8 cellular contexts compared by ENCODE assay signal in the genomic region with DNA sequence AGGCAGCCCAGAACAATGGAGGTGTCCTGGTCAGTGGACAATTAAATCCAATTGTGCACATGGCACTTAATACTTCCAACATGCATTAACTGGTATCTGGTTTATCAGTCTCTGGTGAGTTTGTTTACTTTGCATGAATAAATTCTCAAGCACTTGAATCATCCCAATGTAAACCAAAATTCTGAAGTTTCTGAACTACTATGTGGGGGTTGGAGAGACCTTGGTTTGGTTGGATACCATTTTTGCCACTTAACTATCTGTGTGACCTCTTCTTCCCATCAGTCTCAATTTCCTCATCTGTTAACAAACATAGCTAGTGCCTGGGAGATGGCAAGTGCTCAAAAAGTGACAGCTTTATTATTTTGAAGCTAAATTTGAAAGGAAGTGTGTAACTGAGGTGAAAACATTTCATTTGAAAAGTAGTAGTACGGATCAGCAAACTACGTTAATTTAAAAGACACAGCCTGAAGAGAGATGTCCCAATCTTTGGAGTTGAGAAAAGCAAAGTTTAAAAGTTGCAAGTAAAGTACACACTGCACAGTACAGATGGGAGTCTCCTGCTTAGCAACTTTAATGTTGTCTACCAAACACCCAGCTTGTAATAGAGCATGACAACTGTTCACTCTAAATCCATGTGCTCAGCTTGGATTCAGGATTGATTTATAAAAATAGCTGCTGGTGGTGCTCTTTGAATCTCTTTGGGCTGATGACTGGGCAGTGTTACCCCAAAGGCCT.
DNase-seq lines count a peak whose midpoint lies in the region; ATAC-seq, FAIRE-seq and TF ChIP-seq lines count a peak whose summit lies in the region.

No MANE protein-coding gene starts in this region.

- H4K20me1 ChIP-seq in astrocyte (ENCODE audit: insufficient read depth, low read length): peaks cover 61% of the 10 kb centered on the region

- ATAC-seq in A549 (peak; percentile 3 to 15; a peak in 5 of 6 replicates), left lung (peak; percentile 2), GM18868 (IDR thresholded peaks at IDR 0.05; ENCODE audit: unreplicated experiment) (no peak), GM19463 (IDR thresholded peaks at IDR 0.05; ENCODE audit: unreplicated experiment) (no peak)

- H3K9me3 Mint-ChIP-seq in astrocyte (ENCODE audit: unreplicated experiment): no peaks in the 10 kb centered on the region

- H3K27me3 Mint-ChIP-seq in astrocyte (ENCODE audit: low read depth, unreplicated experiment): no peaks in the 10 kb centered on the region

- peak overlapping the region; percentile 100 for H3K27ac Mint-ChIP-seq in astrocyte (ENCODE audit: unreplicated experiment)

- TF ChIP-seq CTCF in A549 (IDR thresholded peaks at IDR 0.05): no peak
- TF ChIP-seq CTCF in HL-60 (IDR thresholded peaks at IDR 0.05; ENCODE audit: insufficient read depth, low read length): no peak
- TF ChIP-seq CTCF in astrocyte (IDR thresholded peaks at IDR 0.05; ENCODE audit: insufficient read depth, low read depth, low read length): no peak
- no peak for TF ChIP-seq CTCF in left lung (IDR thresholded peaks at IDR 0.05)
- TF ChIP-seq CTCF in transverse colon (IDR thresholded peaks at IDR 0.05): no peak

- H3K4me1 ChIP-seq in A549: peaks cover 52% of the 10 kb centered on the region
- H3K4me1 ChIP-seq in astrocyte (ENCODE audit: insufficient read depth, low read length): peaks cover 16% of the 10 kb centered on the region
- peaks cover 15 to 46% of the 10 kb centered on the region in 2 donors for H3K4me1 ChIP-seq in left lung
- H3K4me1 ChIP-seq in transverse colon: peaks cover 10 to 41% (median 18%) of the 10 kb centered on the region in 4 donors

- H3K27ac ChIP-seq in A549: peak overlapping the region; percentile 98 to 100
- peak overlapping the region; percentile 4; the same call in 1 of the 2 replicates for H3K27ac ChIP-seq in HL-60 (replicated peaks)
- peak overlapping the region; percentile 97 for H3K27ac ChIP-seq in astrocyte (ENCODE audit: low read depth, low read length)
- peak overlapping the region; percentile 70 to 79 for H3K27ac ChIP-seq in left lung
- peak overlapping the region; percentile 94 to 98 (median 97) for H3K27ac ChIP-seq in transverse colon

- no peak for FAIRE-seq in A549 (lab: Jason Lieb, UNC)
- FAIRE-seq in astrocyte (lab: Jason Lieb, UNC): no peak

- H3K36me3 Mint-ChIP-seq in astrocyte (ENCODE audit: low read depth, unreplicated experiment): peaks cover 3% of the 10 kb centered on the region

- H3K9ac ChIP-seq in astrocyte (ENCODE audit: low read length): peak overlapping the region; percentile 100

- POLR2A ChIA-PET in A549 (lab: Yijun Ruan, JAX): interaction anchor here (1.6 kb wide), 1 partner anchor 37 kb away, joined by 4 read pairs; no protein-coding TSS in a partner anchor

- H3K4me1 Mint-ChIP-seq in astrocyte (ENCODE audit: low read depth, unreplicated experiment): peaks cover 21% of the 10 kb centered on the region

- peak in 1 of 2 experiments; percentile 2; a peak in 1 of 5 replicates for TF ChIP-seq RAD21 in A549 (conservative IDR thresholded peaks at IDR 0.05 in 1 of 2, IDR thresholded peaks at IDR 0.05 in 1 of 2)

- H3K4me3 ChIP-seq in A549 (peak overlapping the region; percentile 99), HL-60 (replicated peaks; ENCODE audit: insufficient read depth, low read length) (peak overlapping the region; percentile 92), astrocyte (ENCODE audit: insufficient read depth, low read depth, low read length) (peak overlapping the region; percentile 100), left lung (peak overlapping the region in 1 of 2 donors; percentile 74), transverse colon (peak overlapping the region in 3 of 4 donors; percentile 75 to 91 (median 75))

- TF ChIP-seq POLR2A in A549 (IDR thresholded peaks at IDR 0.05; ENCODE audit: low read length) (no peak), transverse colon (IDR thresholded peaks at IDR 0.05) (no peak)

- peaks cover 68% of the 10 kb centered on the region for H3K79me2 ChIP-seq in astrocyte (ENCODE audit: insufficient read depth, low read length)

- no peaks in the 10 kb centered on the region for H3K27me3 ChIP-seq in HL-60 (ENCODE audit: insufficient read depth, poor library complexity, severe bottlenecking)
- H3K27me3 ChIP-seq in astrocyte (ENCODE audit: insufficient read depth, low read length): no peaks in the 10 kb centered on the region
- H3K27me3 ChIP-seq in left lung: no peaks in the 10 kb centered on the region
- H3K27me3 ChIP-seq in transverse colon: no peaks in the 10 kb centered on the region

- TF ChIP-seq EP300 in A549 (IDR thresholded peaks at IDR 0.05): no peak
- TF ChIP-seq EP300 in transverse colon (IDR thresholded peaks at IDR 0.05; ENCODE audit: low read depth): no peak

- H3K9me3 ChIP-seq in A549: no peaks in the 10 kb centered on the region
- H3K9me3 ChIP-seq in astrocyte (ENCODE audit: insufficient read depth, low read depth, low read length): no peaks in the 10 kb centered on the region
- H3K9me3 ChIP-seq in left lung: no peaks in the 10 kb centered on the region
- H3K9me3 ChIP-seq in transverse colon: no peaks in the 10 kb centered on the region

- no peak overlapping the region for H2AFZ ChIP-seq in astrocyte (ENCODE audit: low read depth, low read length)

- in situ Hi-C loops in transverse colon (cut with MboI; ENCODE audit: low pct_ligation_motif_present in 1 of 4, low pct_unique_long_range_greater_than_20kb in 1 of 4, low sequenced_read_pairs in 3 of 4): no loop called here

- intact Hi-C loops in left lung (cut with DNase I) (no loop called here), transverse colon (cut with DNase I; ENCODE audit: low total_unique reads) (loop anchor here (5.0 kb wide), 1 partner anchor 75 kb away; no protein-coding TSS in a partner anchor)

- CTCF ChIA-PET in A549 (lab: Yijun Ruan, JAX): interaction anchor here (0.7 to 2.6 kb wide), 3 partner anchors 11 to 71 kb away, joined by 3 to 13 read pairs (median 6); no protein-coding TSS in a partner anchor

- 2% methylated on average over 2 of the region's 2 CpGs for WGBS in A549 (ENCODE audit: missing lambda C conversion rate)
- 32 to 37% methylated on average over 2 of the region's 2 CpGs for WGBS in transverse colon (ENCODE audit: low coverage in 1 of 2), 2 donors

- peak overlapping the region; percentile 100 for H3K4me2 ChIP-seq in A549
- H3K4me2 ChIP-seq in astrocyte (ENCODE audit: low read length): peak overlapping the region; percentile 100

- peak; percentile 38 to 71 for DNase-seq in A549 (ENCODE audit: low read depth in 1 of 2, low spot score in 1 of 2)
- DNase-seq in HL-60 (ENCODE audit: low read depth in 1 of 2, low spot score in 1 of 2): no peak
- DNase-seq in astrocyte (ENCODE audit: low read depth): peak; percentile 73
- no peak for DNase-seq in left lung
- no peak for DNase-seq in transverse colon
- DNase-seq in DMS153 treated with DMSO at 0.1 percent for 48 hours (lab: John Stamatoyannopoulos, UW; ENCODE audit: unreplicated experiment): no peak

- H3K36me3 ChIP-seq in astrocyte (ENCODE audit: insufficient read depth, low read length) (peaks cover 3% of the 10 kb centered on the region), left lung (peaks cover 0 to 14% of the 10 kb centered on the region in 2 donors), transverse colon (no peaks in the 10 kb centered on the region)

- peak overlapping the region; percentile 98 for H3K4me3 Mint-ChIP-seq in astrocyte (ENCODE audit: unreplicated experiment)

TF ChIP-seq in A549, 52 proteins besides CTCF, POLR2A, EP300 and RAD21 (continues in another document):
- TF ChIP-seq NR3C1 (IDR thresholded peaks at IDR 0.05) (no peak), MYC (IDR thresholded peaks at IDR 0.05; ENCODE audit: borderline replicate concordance, low read length) (no peak), ZFP36 (IDR thresholded peaks at IDR 0.05; ENCODE audit: borderline replicate concordance, partially characterized antibody) (no peak), GATA3 (IDR thresholded peaks at IDR 0.05; ENCODE audit: borderline replicate concordance) (peak; percentile 57; the same call in 1 of the 2 replicates), BHLHE40 (IDR thresholded peaks at IDR 0.05; ENCODE audit: low read depth, low read length) (no peak), POLR2AphosphoS2 (conservative IDR thresholded peaks at IDR 0.05; ENCODE audit: low read length) (no peak), ZSCAN20 (CRISPR knock-in tag; IDR thresholded peaks at IDR 0.05) (no peak), SMC3 (IDR thresholded peaks at IDR 0.05) (no peak), FOSL2 (IDR thresholded peaks at IDR 0.05) (no peak), FOSL2 (CRISPR knock-in tag; IDR thresholded peaks at IDR 0.05) (peak; percentile 73), KDM1A (IDR thresholded peaks at IDR 0.05; ENCODE audit: low read depth) (no peak), JUN (IDR thresholded peaks at IDR 0.05) (0 out of 5 replicates have a peak, but pooled peaks of 1 of the 2 experiments have one; percentile 14), JUNB (IDR thresholded peaks at IDR 0.05) (peak; percentile 56; the same call in 1 of the 2 replicates), HOXB5 (CRISPR knock-in tag; IDR thresholded peaks at IDR 0.05) (no peak)
- TF ChIP-seq, protein P1, sequence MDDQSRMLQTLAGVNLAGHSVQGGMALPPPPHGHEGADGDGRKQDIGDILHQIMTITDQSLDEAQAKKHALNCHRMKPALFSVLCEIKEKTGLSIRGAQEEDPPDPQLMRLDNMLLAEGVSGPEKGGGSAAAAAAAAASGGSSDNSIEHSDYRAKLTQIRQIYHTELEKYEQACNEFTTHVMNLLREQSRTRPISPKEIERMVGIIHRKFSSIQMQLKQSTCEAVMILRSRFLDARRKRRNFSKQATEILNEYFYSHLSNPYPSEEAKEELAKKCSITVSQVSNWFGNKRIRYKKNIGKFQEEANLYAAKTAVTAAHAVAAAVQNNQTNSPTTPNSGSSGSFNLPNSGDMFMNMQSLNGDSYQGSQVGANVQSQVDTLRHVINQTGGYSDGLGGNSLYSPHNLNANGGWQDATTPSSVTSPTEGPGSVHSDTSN (IDR thresholded peaks at IDR 0.05): no peak
- TF ChIP-seq, protein P2, sequence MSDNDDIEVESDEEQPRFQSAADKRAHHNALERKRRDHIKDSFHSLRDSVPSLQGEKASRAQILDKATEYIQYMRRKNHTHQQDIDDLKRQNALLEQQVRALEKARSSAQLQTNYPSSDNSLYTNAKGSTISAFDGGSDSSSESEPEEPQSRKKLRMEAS (IDR thresholded peaks at IDR 0.05): 0 out of 2 replicates have a peak, but pooled peaks have one; percentile 31
- TF ChIP-seq, protein P3, sequence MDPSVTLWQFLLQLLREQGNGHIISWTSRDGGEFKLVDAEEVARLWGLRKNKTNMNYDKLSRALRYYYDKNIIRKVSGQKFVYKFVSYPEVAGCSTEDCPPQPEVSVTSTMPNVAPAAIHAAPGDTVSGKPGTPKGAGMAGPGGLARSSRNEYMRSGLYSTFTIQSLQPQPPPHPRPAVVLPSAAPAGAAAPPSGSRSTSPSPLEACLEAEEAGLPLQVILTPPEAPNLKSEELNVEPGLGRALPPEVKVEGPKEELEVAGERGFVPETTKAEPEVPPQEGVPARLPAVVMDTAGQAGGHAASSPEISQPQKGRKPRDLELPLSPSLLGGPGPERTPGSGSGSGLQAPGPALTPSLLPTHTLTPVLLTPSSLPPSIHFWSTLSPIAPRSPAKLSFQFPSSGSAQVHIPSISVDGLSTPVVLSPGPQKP (IDR thresholded peaks at IDR 0.05; ENCODE audit: low read depth, low read length): no peak

Comparison
In these comparisons a context has a peak if more than half of its experiments do, and no peak if none do; other contexts are left out.
1. ATAC-seq: peak in A549 (2 of 2) and left lung (single experiment); none in GM18868 (single experiment) and GM19463 (single experiment).
2. DNase-seq: peak in A549 (2 of 2) and astrocyte (single experiment); none in HL-60 (0 of 2), left lung (0 of 2), transverse colon (single experiment) and DMS153 treated with DMSO at 0.1 percent for 48 hours (single experiment).
3. H3K27ac ChIP-seq: peak in every context shown above with its lines; median percentile 99 in A549; 97 in astrocyte; 97 in transverse colon; 74 in left lung; 4 in HL-60.